ENCODE assay signal across 31 cellular contexts in genomic region chr7:147300293-147300692, GRCh38.
"Had no signal": no experiment of that assay in that cellular context is flagged by ENCODE, and none has a peak within 500 bp of the region (broad histone marks: within the 10 kb centered on the region; RNA-seq: fewer than 3 reads in every experiment).

No MANE protein-coding gene starts in this region.

- H3K4me3 ChIP-seq: neural progenitor cell, ovary, psoas muscle, skin epidermis, smooth muscle cell, spleen, thoracic aorta, thyroid gland, tibial nerve, upper lobe of left lung, vagina had no signal

- FAIRE-seq: urothelium cell line had no signal

- H3K27ac ChIP-seq: neural progenitor cell, ovary, parathyroid adenoma, psoas muscle, skin epidermis, spleen, thoracic aorta, thyroid gland, tibial nerve, upper lobe of left lung, vagina had no signal

- H3K4me1 ChIP-seq: parathyroid adenoma, psoas muscle, spleen, thyroid gland, tibial nerve, upper lobe of left lung, vagina had no signal

- H3K27ac Mint-ChIP-seq: natural killer cell; nephron; neural progenitor cell; progenitor cell of endocrine pancreas; stimulated activated memory B cell treated with anti-CD40 and anti-IgM and Interleukin-4, amounts not matched to agents 10 μg/mL and 1 μg/mL and 100 μg/mL, for 72 hours; stimulated activated naive CD8-positive, alpha-beta T cell treated with anti-CD3 and anti-CD28 coated beads, Interleukin-15, amount 100 ng/mL, for 72 hours had no signal

- DNase-seq: natural killer cell; occipital lobe; ovary; posterior cingulate gyrus; psoas muscle; right cardiac atrium; spleen; stimulated activated CD4-positive, alpha-beta T cell treated with anti-CD3 and anti-CD28 coated beads, Interleukin-12 subunit alpha, Interleukin-12 subunit beta, amount 100 ng/mL, for 4 hours; stimulated activated CD4-positive, alpha-beta T cell treated with anti-CD3 and anti-CD28 coated beads, Interleukin-1b, Interleukin-23, amount 100 ng/mL, for 48 hours; stimulated activated CD4-positive, alpha-beta T cell treated with anti-CD3 and anti-CD28 coated beads, Interleukin-4, amount 100 ng/mL, for 1 hour; stimulated activated CD4-positive, alpha-beta T cell treated with anti-CD3 and anti-CD28 coated beads, Interleukin-4, amount 100 ng/mL, for 4 hours; stimulated activated CD8-positive, alpha-beta memory T cell treated with anti-CD3 and anti-CD28 coated beads, Interleukin-4, amount 100 ng/mL, for 48 hours; stimulated activated naive CD4-positive, alpha-beta T cell; stimulated activated naive CD8-positive, alpha-beta T cell treated with anti-CD3 and anti-CD28 coated beads, Interleukin-15, amount 100 ng/mL, for 72 hours; stimulated activated naive CD8-positive, alpha-beta T cell treated with anti-CD3 and anti-CD28 coated beads, Interleukin-15, Interleukin-2, amounts not matched to agents 100 U/mL and 50 U/mL, for 24 hours; substantia nigra; thyroid gland; trophoblast cell; upper lobe of left lung had no signal

- H3K9me3 ChIP-seq: ovary, psoas muscle, thoracic aorta, thyroid gland, tibial nerve, upper lobe of left lung, vagina had no signal

- H3K27me3 Mint-ChIP-seq: progenitor cell of endocrine pancreas; stimulated activated memory B cell treated with anti-CD40 and anti-IgM and Interleukin-4, amounts not matched to agents 10 μg/mL and 1 μg/mL and 100 μg/mL, for 72 hours; stimulated activated naive CD8-positive, alpha-beta T cell treated with anti-CD3 and anti-CD28 coated beads, Interleukin-15, amount 100 ng/mL, for 72 hours had no signal

- H3K9me3 Mint-ChIP-seq: natural killer cell; nephron; neural progenitor cell; stimulated activated memory B cell treated with anti-CD40 and anti-IgM and Interleukin-4, amounts not matched to agents 10 μg/mL and 1 μg/mL and 100 μg/mL, for 72 hours had no signal

- H3K36me3 ChIP-seq: neural progenitor cell, ovary, spleen, thoracic aorta, thyroid gland, tibial nerve, upper lobe of left lung, vagina had no signal

- H3K27me3 ChIP-seq: neural progenitor cell, ovary, spleen, thyroid gland, tibial nerve, upper lobe of left lung, vagina had no signal

- H3K36me3 Mint-ChIP-seq: natural killer cell; neural progenitor cell; stimulated activated memory B cell treated with anti-CD40 and anti-IgM and Interleukin-4, amounts not matched to agents 10 μg/mL and 1 μg/mL and 100 μg/mL, for 72 hours had no signal

- H3K79me2 ChIP-seq: parathyroid adenoma had no signal

- ATAC-seq: natural killer cell; psoas muscle; right cardiac atrium; sciatic nerve; stimulated activated memory B cell treated with anti-CD40 and anti-IgM and Interleukin-4, amounts not matched to agents 10 μg/mL and 1 μg/mL and 100 μg/mL, for 72 hours; stimulated activated naive CD8-positive, alpha-beta T cell treated with anti-CD3 and anti-CD28 coated beads, Interleukin-15, amount 100 ng/mL, for 72 hours; stimulated activated naive CD8-positive, alpha-beta T cell treated with anti-CD3 and anti-CD28 coated beads, Interleukin-15, Interleukin-2, amounts not matched to agents 100 U/mL and 50 U/mL, for 24 hours had no signal

- H3K9ac ChIP-seq: neural progenitor cell, parathyroid adenoma had no signal

- H3K4me2 ChIP-seq: neural progenitor cell, smooth muscle cell had no signal

- H2AFZ ChIP-seq: neural progenitor cell, parathyroid adenoma had no signal

- H3K4me1 Mint-ChIP-seq: stimulated activated memory B cell treated with anti-CD40 and anti-IgM and Interleukin-4, amounts not matched to agents 10 μg/mL and 1 μg/mL and 100 μg/mL, for 72 hours; stimulated activated naive CD8-positive, alpha-beta T cell treated with anti-CD3 and anti-CD28 coated beads, Interleukin-15, amount 100 ng/mL, for 72 hours had no signal

- H3K4me3 Mint-ChIP-seq: natural killer cell; nephron; neural progenitor cell; stimulated activated memory B cell treated with anti-CD40 and anti-IgM and Interleukin-4, amounts not matched to agents 10 μg/mL and 1 μg/mL and 100 μg/mL, for 72 hours; stimulated activated naive CD8-positive, alpha-beta T cell treated with anti-CD3 and anti-CD28 coated beads, Interleukin-15, amount 100 ng/mL, for 72 hours had no signal
